Comparison of ENCODE assay signal across 1 cellular context in the genomic region with DNA sequence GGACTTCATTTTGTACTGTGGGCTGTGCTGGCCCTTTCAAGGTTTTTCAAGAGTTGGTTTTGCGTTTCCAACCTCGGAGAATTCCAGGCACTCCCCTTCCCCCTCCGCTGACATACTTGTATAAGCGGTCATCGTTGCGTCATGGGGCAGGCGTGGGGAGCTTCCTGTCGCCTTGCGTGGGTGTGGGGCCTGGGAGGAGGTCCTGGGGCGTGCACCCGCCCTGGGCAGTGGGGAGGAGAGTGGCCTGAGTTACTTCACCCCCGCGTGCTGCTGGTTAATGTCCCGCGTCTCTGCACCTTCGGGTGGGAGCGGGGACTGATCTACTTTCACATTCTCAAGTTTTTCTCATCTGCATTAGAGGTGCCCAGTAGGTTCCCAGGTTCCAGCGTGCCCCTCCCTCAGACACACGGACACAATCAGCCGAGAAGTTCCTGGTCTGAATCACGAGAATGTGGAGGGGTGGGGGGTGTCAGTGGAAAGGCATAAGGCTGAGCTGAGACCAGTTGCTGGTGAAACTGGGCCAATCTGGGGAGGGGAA.
TF ChIP-seq lines count a peak whose summit lies in the region.

No MANE protein-coding gene starts in this region.

TF ChIP-seq in HEK293, 187 proteins besides CTCF, POLR2A, EP300 and RAD21 (continued from another document and continues in another):
- TF ChIP-seq, protein P1, sequence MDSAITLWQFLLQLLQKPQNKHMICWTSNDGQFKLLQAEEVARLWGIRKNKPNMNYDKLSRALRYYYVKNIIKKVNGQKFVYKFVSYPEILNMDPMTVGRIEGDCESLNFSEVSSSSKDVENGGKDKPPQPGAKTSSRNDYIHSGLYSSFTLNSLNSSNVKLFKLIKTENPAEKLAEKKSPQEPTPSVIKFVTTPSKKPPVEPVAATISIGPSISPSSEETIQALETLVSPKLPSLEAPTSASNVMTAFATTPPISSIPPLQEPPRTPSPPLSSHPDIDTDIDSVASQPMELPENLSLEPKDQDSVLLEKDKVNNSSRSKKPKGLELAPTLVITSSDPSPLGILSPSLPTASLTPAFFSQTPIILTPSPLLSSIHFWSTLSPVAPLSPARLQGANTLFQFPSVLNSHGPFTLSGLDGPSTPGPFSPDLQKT (IDR thresholded peaks at IDR 0.05; ENCODE audit: borderline replicate concordance, low read depth, low read length) = no peak
- TF ChIP-seq PRDM1 (tag by site-specific recombination; IDR thresholded peaks at IDR 0.05) (no peak), ZNF529 (tag by site-specific recombination; IDR thresholded peaks at IDR 0.05; ENCODE audit: insufficient replicate concordance) (no peak), GLIS2 (tag by site-specific recombination; IDR thresholded peaks at IDR 0.05) (peak; percentile 88), ZNF174 (tag by site-specific recombination; IDR thresholded peaks at IDR 0.05) (no peak), ZFHX2 (tag by site-specific recombination; conservative IDR thresholded peaks at IDR 0.05) (peak; percentile 99), ZNF16 (tag by site-specific recombination; IDR thresholded peaks at IDR 0.05; ENCODE audit: low read depth) (no peak), SP2 (tag by site-specific recombination; IDR thresholded peaks at IDR 0.05) (peak; percentile 74), ZNF292 (tag by site-specific recombination; IDR thresholded peaks at IDR 0.05; ENCODE audit: borderline replicate concordance, low read depth) (no peak), ZNF138 (tag by site-specific recombination; IDR thresholded peaks at IDR 0.05; ENCODE audit: borderline replicate concordance) (no peak), ZBTB48 (tag by site-specific recombination; IDR thresholded peaks at IDR 0.05) (no peak), ZBTB21 (tag by site-specific recombination; IDR thresholded peaks at IDR 0.05) (peak; percentile 92), GLI2 (tag by site-specific recombination; IDR thresholded peaks at IDR 0.05; ENCODE audit: borderline replicate concordance, low read depth) (no peak), ZNF843 (tag by site-specific recombination; IDR thresholded peaks at IDR 0.05) (no peak; the same call in 1 of the 2 replicates), HOXA7 (CRISPR knock-in tag; IDR thresholded peaks at IDR 0.05; ENCODE audit: borderline replicate concordance) (no peak), ZNF239 (tag by site-specific recombination; IDR thresholded peaks at IDR 0.05) (no peak), KLF16 (tag by site-specific recombination; IDR thresholded peaks at IDR 0.05) (peak; percentile 65; the same call in 1 of the 2 replicates), ZNF211 (tag by site-specific recombination; IDR thresholded peaks at IDR 0.05; ENCODE audit: low read depth) (no peak), ZNF366 (tag by site-specific recombination; conservative IDR thresholded peaks at IDR 0.05) (peak; percentile 42; the same call in 1 of the 2 replicates), BCL11B (tag by site-specific recombination; IDR thresholded peaks at IDR 0.05; ENCODE audit: low read depth) (peak; percentile 58), KLF9 (tag by site-specific recombination; IDR thresholded peaks at IDR 0.05; ENCODE audit: low read depth) (peak; percentile 57), ZNF776 (tag by site-specific recombination; IDR thresholded peaks at IDR 0.05; ENCODE audit: borderline replicate concordance) (no peak), ZNF324 (tag by site-specific recombination; IDR thresholded peaks at IDR 0.05) (no peak), ZNF335 (tag by site-specific recombination; conservative IDR thresholded peaks at IDR 0.05) (peak; percentile 35), SP3 (tag by site-specific recombination; IDR thresholded peaks at IDR 0.05) (peak; percentile 86), REPIN1 (tag by site-specific recombination; IDR thresholded peaks at IDR 0.05; ENCODE audit: low read depth) (no peak), ZNF707 (tag by site-specific recombination; IDR thresholded peaks at IDR 0.05) (no peak), HOXD13 (CRISPR knock-in tag; IDR thresholded peaks at IDR 0.05; ENCODE audit: borderline replicate concordance) (no peak), ZNF146 (tag by site-specific recombination; IDR thresholded peaks at IDR 0.05) (no peak), ZNF214 (tag by site-specific recombination; IDR thresholded peaks at IDR 0.05; ENCODE audit: borderline replicate concordance) (no peak), ZNF24 (tag by site-specific recombination; IDR thresholded peaks at IDR 0.05) (peak; percentile 12; the same call in 1 of the 2 replicates), ZNF548 (tag by site-specific recombination; IDR thresholded peaks at IDR 0.05) (no peak), ZNF561 (tag by site-specific recombination; IDR thresholded peaks at IDR 0.05; ENCODE audit: borderline replicate concordance) (no peak), ZNF37A (tag by site-specific recombination; IDR thresholded peaks at IDR 0.05) (no peak), ZNF629 (tag by site-specific recombination; IDR thresholded peaks at IDR 0.05) (peak; percentile 98), KLF8 (tag by site-specific recombination; IDR thresholded peaks at IDR 0.05) (peak; percentile 98), ZFP37 (tag by site-specific recombination; IDR thresholded peaks at IDR 0.05) (0 out of 2 replicates have a peak, but pooled peaks have one; percentile 31), SCRT2 (tag by site-specific recombination; IDR thresholded peaks at IDR 0.05) (0 out of 2 replicates have a peak, but pooled peaks have one; percentile 39), KLF1 (tag by site-specific recombination; IDR thresholded peaks at IDR 0.05) (peak; percentile 92), ZNF571 (tag by site-specific recombination; IDR thresholded peaks at IDR 0.05) (no peak), ZNF670 (tag by site-specific recombination; IDR thresholded peaks at IDR 0.05; ENCODE audit: low read depth) (no peak), ZNF785 (tag by site-specific recombination; IDR thresholded peaks at IDR 0.05) (no peak), ZNF560 (tag by site-specific recombination; IDR thresholded peaks at IDR 0.05; ENCODE audit: borderline replicate concordance) (no peak), ZNF76 (tag by site-specific recombination; IDR thresholded peaks at IDR 0.05; ENCODE audit: borderline replicate concordance, low read depth) (peak; percentile 33; the same call in 1 of the 2 replicates)
- TF ChIP-seq, protein P2, sequence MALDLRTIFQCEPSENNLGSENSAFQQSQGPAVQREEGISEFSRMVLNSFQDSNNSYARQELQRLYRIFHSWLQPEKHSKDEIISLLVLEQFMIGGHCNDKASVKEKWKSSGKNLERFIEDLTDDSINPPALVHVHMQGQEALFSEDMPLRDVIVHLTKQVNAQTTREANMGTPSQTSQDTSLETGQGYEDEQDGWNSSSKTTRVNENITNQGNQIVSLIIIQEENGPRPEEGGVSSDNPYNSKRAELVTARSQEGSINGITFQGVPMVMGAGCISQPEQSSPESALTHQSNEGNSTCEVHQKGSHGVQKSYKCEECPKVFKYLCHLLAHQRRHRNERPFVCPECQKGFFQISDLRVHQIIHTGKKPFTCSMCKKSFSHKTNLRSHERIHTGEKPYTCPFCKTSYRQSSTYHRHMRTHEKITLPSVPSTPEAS (tag by site-specific recombination; IDR thresholded peaks at IDR 0.05) = no peak
- TF ChIP-seq, protein P3, sequence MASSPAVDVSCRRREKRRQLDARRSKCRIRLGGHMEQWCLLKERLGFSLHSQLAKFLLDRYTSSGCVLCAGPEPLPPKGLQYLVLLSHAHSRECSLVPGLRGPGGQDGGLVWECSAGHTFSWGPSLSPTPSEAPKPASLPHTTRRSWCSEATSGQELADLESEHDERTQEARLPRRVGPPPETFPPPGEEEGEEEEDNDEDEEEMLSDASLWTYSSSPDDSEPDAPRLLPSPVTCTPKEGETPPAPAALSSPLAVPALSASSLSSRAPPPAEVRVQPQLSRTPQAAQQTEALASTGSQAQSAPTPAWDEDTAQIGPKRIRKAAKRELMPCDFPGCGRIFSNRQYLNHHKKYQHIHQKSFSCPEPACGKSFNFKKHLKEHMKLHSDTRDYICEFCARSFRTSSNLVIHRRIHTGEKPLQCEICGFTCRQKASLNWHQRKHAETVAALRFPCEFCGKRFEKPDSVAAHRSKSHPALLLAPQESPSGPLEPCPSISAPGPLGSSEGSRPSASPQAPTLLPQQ (tag by site-specific recombination; IDR thresholded peaks at IDR 0.05) = peak; percentile 8; the same call in 1 of the 2 replicates
- TF ChIP-seq, protein P4, sequence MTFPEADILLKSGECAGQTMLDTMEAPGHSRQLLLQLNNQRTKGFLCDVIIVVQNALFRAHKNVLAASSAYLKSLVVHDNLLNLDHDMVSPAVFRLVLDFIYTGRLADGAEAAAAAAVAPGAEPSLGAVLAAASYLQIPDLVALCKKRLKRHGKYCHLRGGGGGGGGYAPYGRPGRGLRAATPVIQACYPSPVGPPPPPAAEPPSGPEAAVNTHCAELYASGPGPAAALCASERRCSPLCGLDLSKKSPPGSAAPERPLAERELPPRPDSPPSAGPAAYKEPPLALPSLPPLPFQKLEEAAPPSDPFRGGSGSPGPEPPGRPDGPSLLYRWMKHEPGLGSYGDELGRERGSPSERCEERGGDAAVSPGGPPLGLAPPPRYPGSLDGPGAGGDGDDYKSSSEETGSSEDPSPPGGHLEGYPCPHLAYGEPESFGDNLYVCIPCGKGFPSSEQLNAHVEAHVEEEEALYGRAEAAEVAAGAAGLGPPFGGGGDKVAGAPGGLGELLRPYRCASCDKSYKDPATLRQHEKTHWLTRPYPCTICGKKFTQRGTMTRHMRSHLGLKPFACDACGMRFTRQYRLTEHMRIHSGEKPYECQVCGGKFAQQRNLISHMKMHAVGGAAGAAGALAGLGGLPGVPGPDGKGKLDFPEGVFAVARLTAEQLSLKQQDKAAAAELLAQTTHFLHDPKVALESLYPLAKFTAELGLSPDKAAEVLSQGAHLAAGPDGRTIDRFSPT (tag by site-specific recombination; IDR thresholded peaks at IDR 0.05) = peak; percentile 82; the same call in 1 of the 2 replicates
- TF ChIP-seq, protein P5, sequence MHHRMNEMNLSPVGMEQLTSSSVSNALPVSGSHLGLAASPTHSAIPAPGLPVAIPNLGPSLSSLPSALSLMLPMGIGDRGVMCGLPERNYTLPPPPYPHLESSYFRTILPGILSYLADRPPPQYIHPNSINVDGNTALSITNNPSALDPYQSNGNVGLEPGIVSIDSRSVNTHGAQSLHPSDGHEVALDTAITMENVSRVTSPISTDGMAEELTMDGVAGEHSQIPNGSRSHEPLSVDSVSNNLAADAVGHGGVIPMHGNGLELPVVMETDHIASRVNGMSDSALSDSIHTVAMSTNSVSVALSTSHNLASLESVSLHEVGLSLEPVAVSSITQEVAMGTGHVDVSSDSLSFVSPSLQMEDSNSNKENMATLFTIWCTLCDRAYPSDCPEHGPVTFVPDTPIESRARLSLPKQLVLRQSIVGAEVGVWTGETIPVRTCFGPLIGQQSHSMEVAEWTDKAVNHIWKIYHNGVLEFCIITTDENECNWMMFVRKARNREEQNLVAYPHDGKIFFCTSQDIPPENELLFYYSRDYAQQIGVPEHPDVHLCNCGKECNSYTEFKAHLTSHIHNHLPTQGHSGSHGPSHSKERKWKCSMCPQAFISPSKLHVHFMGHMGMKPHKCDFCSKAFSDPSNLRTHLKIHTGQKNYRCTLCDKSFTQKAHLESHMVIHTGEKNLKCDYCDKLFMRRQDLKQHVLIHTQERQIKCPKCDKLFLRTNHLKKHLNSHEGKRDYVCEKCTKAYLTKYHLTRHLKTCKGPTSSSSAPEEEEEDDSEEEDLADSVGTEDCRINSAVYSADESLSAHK (tag by site-specific recombination; IDR thresholded peaks at IDR 0.05) = no peak
- TF ChIP-seq, protein P6, sequence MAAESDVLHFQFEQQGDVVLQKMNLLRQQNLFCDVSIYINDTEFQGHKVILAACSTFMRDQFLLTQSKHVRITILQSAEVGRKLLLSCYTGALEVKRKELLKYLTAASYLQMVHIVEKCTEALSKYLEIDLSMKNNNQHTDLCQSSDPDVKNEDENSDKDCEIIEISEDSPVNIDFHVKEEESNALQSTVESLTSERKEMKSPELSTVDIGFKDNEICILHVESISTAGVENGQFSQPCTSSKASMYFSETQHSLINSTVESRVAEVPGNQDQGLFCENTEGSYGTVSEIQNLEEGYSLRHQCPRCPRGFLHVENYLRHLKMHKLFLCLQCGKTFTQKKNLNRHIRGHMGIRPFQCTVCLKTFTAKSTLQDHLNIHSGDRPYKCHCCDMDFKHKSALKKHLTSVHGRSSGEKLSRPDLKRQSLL (tag by site-specific recombination; IDR thresholded peaks at IDR 0.05) = no peak
- TF ChIP-seq, protein P7, sequence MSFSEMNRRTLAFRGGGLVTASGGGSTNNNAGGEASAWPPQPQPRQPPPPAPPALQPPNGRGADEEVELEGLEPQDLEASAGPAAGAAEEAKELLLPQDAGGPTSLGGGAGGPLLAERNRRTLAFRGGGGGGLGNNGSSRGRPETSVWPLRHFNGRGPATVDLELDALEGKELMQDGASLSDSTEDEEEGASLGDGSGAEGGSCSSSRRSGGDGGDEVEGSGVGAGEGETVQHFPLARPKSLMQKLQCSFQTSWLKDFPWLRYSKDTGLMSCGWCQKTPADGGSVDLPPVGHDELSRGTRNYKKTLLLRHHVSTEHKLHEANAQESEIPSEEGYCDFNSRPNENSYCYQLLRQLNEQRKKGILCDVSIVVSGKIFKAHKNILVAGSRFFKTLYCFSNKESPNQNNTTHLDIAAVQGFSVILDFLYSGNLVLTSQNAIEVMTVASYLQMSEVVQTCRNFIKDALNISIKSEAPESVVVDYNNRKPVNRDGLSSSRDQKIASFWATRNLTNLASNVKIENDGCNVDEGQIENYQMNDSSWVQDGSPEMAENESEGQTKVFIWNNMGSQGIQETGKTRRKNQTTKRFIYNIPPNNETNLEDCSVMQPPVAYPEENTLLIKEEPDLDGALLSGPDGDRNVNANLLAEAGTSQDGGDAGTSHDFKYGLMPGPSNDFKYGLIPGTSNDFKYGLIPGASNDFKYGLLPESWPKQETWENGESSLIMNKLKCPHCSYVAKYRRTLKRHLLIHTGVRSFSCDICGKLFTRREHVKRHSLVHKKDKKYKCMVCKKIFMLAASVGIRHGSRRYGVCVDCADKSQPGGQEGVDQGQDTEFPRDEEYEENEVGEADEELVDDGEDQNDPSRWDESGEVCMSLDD (tag by site-specific recombination; IDR thresholded peaks at IDR 0.05) = peak; percentile 42; the same call in 1 of the 2 replicates
- TF ChIP-seq, protein P8, sequence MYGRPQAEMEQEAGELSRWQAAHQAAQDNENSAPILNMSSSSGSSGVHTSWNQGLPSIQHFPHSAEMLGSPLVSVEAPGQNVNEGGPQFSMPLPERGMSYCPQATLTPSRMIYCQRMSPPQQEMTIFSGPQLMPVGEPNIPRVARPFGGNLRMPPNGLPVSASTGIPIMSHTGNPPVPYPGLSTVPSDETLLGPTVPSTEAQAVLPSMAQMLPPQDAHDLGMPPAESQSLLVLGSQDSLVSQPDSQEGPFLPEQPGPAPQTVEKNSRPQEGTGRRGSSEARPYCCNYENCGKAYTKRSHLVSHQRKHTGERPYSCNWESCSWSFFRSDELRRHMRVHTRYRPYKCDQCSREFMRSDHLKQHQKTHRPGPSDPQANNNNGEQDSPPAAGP (tag by site-specific recombination; IDR thresholded peaks at IDR 0.05) = peak; percentile 92; the same call in 1 of the 2 replicates
- TF ChIP-seq, protein P9, sequence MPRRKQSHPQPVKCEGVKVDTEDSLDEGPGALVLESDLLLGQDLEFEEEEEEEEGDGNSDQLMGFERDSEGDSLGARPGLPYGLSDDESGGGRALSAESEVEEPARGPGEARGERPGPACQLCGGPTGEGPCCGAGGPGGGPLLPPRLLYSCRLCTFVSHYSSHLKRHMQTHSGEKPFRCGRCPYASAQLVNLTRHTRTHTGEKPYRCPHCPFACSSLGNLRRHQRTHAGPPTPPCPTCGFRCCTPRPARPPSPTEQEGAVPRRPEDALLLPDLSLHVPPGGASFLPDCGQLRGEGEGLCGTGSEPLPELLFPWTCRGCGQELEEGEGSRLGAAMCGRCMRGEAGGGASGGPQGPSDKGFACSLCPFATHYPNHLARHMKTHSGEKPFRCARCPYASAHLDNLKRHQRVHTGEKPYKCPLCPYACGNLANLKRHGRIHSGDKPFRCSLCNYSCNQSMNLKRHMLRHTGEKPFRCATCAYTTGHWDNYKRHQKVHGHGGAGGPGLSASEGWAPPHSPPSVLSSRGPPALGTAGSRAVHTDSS (tag by site-specific recombination; IDR thresholded peaks at IDR 0.05) = no peak
